34 cellular contexts compared by ENCODE assay signal in the genomic region with DNA sequence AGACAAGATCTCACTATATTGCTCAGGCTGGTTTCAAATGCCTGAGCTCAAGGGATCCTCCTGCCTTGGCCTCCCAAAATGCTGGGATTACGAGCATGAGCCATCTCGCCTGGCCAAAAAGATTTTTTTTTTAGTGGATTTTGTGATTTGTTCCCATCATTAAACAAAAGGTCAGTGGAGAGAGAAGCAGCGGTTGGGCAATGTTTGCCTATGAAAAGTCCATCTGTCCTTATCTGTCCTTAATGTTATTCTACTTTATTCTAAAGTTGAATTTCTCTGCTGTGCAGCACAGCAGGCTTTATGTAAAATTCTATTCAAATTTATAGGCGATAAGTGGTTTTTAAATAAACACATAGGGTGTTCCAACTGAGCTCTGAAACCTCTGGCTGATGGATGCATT. TPM values are rescaled to one million over a fixed set of nuclear protein-coding genes. Genes with fewer than 3 reads are reported as not detected.
"Had no signal": no experiment of that assay in that cellular context is flagged by ENCODE, and none has a peak within 500 bp of the region (broad histone marks: within the 10 kb centered on the region; RNA-seq: fewer than 3 reads in every experiment).

No MANE protein-coding gene starts in this region.

- H2AFZ ChIP-seq: hepatocyte had no signal

- H3K27me3 Mint-ChIP-seq: activated CD4-positive, alpha-beta memory T cell treated with anti-CD3 and anti-CD28 coated beads for 36 hours; activated CD4-positive, alpha-beta T cell treated with anti-CD3 and anti-CD28 coated beads for 36 hours; activated CD4-positive, alpha-beta T cell treated with anti-CD3 and anti-CD28 coated beads, Interleukin-2, amount 10 ng/mL, durations not matched to agents 24 days and 14 days; activated CD8-positive, alpha-beta memory T cell treated with anti-CD3 and anti-CD28 coated beads, Interleukin-2, amount 10 ng/mL, durations not matched to agents 7 days and 5 days; activated naive CD4-positive, alpha-beta T cell treated with anti-CD3 and anti-CD28 coated beads, Interleukin-2, amount 50 U/mL, for 24 hours; central memory CD8-positive, alpha-beta T cell had no signal

- H3K9me3 ChIP-seq: esophagus muscularis mucosa, gastroesophageal sphincter, heart right ventricle had no signal

- DNase-seq: activated CD4-positive, alpha-beta memory T cell treated with anti-CD3 and anti-CD28 coated beads for 36 hours; activated CD4-positive, alpha-beta T cell treated with anti-CD3 and anti-CD28 coated beads for 36 hours; activated CD4-positive, alpha-beta T cell treated with anti-CD3 and anti-CD28 coated beads, Interleukin-2, amount 10 ng/mL, durations not matched to agents 24 days and 14 days; activated CD4-positive, CD25-positive, alpha-beta regulatory T cell; activated CD4-positive, CD25-positive, alpha-beta regulatory T cell treated with anti-CD3 and anti-CD28 coated beads, Interleukin-2, amount 50 U/mL, for 72 hours; activated CD8-positive, alpha-beta memory T cell treated with anti-CD3 and anti-CD28 coated beads, Interleukin-2, amount 10 ng/mL, durations not matched to agents 7 days and 5 days; activated CD8-positive, alpha-beta memory T cell treated with anti-CD3 and anti-CD28 coated beads, Interleukin-2, amount 50 U/mL, for 4 hours; activated CD8-positive, alpha-beta T cell treated with anti-CD3 and anti-CD28 coated beads, Interleukin-2, amount 10 ng/mL, durations not matched to agents 7 days and 5 days; activated effector memory CD4-positive, alpha-beta T cell treated with anti-CD3 and anti-CD28 coated beads, Interleukin-2, amount 50 U/mL, for 16 hours; activated naive CD4-positive, alpha-beta T cell treated with anti-CD3 and anti-CD28 coated beads for 36 hours; activated T-cell treated with anti-CD3 and anti-CD28 coated beads, Interleukin-2, amount 50 U/mL, for 1 hour; activated T-cell treated with anti-CD3 and anti-CD28 coated beads, Interleukin-2, amount 50 U/mL, for 48 hours; amniotic stem cell; anterior cingulate cortex; brain microvascular endothelial cell; dermis blood vessel endothelial cell; effector CD4-positive, alpha-beta T cell; effector memory CD8-positive, alpha-beta T cell; erythroblast; foreskin melanocyte; heart right ventricle; T-helper 2 cell had no signal

- H3K36me3 ChIP-seq: brain microvascular endothelial cell, esophagus muscularis mucosa, gastroesophageal sphincter, heart right ventricle had no signal

- H3K4me3 Mint-ChIP-seq: activated CD4-positive, alpha-beta memory T cell treated with anti-CD3 and anti-CD28 coated beads for 36 hours; activated CD4-positive, alpha-beta T cell treated with anti-CD3 and anti-CD28 coated beads for 36 hours; activated CD4-positive, alpha-beta T cell treated with anti-CD3 and anti-CD28 coated beads, Interleukin-2, amount 10 ng/mL, durations not matched to agents 24 days and 14 days; activated CD8-positive, alpha-beta memory T cell treated with anti-CD3 and anti-CD28 coated beads, Interleukin-2, amount 10 ng/mL, durations not matched to agents 7 days and 5 days; activated CD8-positive, alpha-beta T cell treated with anti-CD3 and anti-CD28 coated beads, Interleukin-2, amount 10 ng/mL, durations not matched to agents 7 days and 5 days; activated naive CD4-positive, alpha-beta T cell treated with anti-CD3 and anti-CD28 coated beads for 36 hours; activated naive CD4-positive, alpha-beta T cell treated with anti-CD3 and anti-CD28 coated beads, Interleukin-2, amount 50 U/mL, for 24 hours; activated T-helper 1 cell treated with anti-CD3 and anti-CD28 coated beads, Interleukin-12 subunit alpha, Interleukin-12 subunit beta, Interleukin-2, Interleukin-4 antibody, amounts not matched to agents 30 ng/mL and 10 ng/mL and 1 ng/mL, durations not matched to agents 14 hours and 24 hours and 36 hours; central memory CD8-positive, alpha-beta T cell; effector memory CD8-positive, alpha-beta T cell had no signal

- H3K4me3 ChIP-seq: coronary artery, esophagus muscularis mucosa, gastroesophageal sphincter, heart right ventricle, hepatocyte had no signal

- H3K4me1 ChIP-seq: esophagus muscularis mucosa, gastroesophageal sphincter had no signal

- H3K36me3 Mint-ChIP-seq: activated CD4-positive, alpha-beta memory T cell treated with anti-CD3 and anti-CD28 coated beads for 36 hours; activated CD8-positive, alpha-beta memory T cell treated with anti-CD3 and anti-CD28 coated beads, Interleukin-2, amount 10 ng/mL, durations not matched to agents 7 days and 5 days; activated naive CD4-positive, alpha-beta T cell treated with anti-CD3 and anti-CD28 coated beads, Interleukin-2, amount 50 U/mL, for 24 hours had no signal

- H3K79me2 ChIP-seq: hepatocyte had no signal

- ATAC-seq: activated CD4-positive, alpha-beta T cell treated with anti-CD3 and anti-CD28 coated beads for 36 hours; activated CD8-positive, alpha-beta memory T cell treated with anti-CD3 and anti-CD28 coated beads, Interleukin-2, amount 10 ng/mL, durations not matched to agents 7 days and 5 days; activated CD8-positive, alpha-beta T cell treated with anti-CD3 and anti-CD28 coated beads, Interleukin-2, amount 10 ng/mL, durations not matched to agents 7 days and 5 days; effector memory CD8-positive, alpha-beta T cell; gastroesophageal sphincter; heart right ventricle had no signal

- H3K27ac ChIP-seq: brain microvascular endothelial cell, coronary artery, esophagus muscularis mucosa, gastroesophageal sphincter, heart right ventricle, hepatocyte had no signal

- H3K27me3 ChIP-seq: brain microvascular endothelial cell, esophagus muscularis mucosa, gastroesophageal sphincter, heart right ventricle, hepatocyte had no signal

- H3K4me1 Mint-ChIP-seq: activated CD4-positive, alpha-beta T cell treated with anti-CD3 and anti-CD28 coated beads for 36 hours; activated CD4-positive, alpha-beta T cell treated with anti-CD3 and anti-CD28 coated beads, Interleukin-2, amount 10 ng/mL, durations not matched to agents 24 days and 14 days; activated CD8-positive, alpha-beta memory T cell treated with anti-CD3 and anti-CD28 coated beads, Interleukin-2, amount 10 ng/mL, durations not matched to agents 7 days and 5 days; activated naive CD4-positive, alpha-beta T cell treated with anti-CD3 and anti-CD28 coated beads, Interleukin-2, amount 50 U/mL, for 24 hours; central memory CD8-positive, alpha-beta T cell had no signal

- H3K9me3 Mint-ChIP-seq: activated CD4-positive, alpha-beta memory T cell treated with anti-CD3 and anti-CD28 coated beads for 36 hours; activated CD4-positive, alpha-beta T cell treated with anti-CD3 and anti-CD28 coated beads, Interleukin-2, amount 10 ng/mL, durations not matched to agents 24 days and 14 days; activated naive CD4-positive, alpha-beta T cell treated with anti-CD3 and anti-CD28 coated beads for 36 hours; activated naive CD4-positive, alpha-beta T cell treated with anti-CD3 and anti-CD28 coated beads, Interleukin-2, amount 50 U/mL, for 24 hours; activated T-helper 1 cell treated with anti-CD3 and anti-CD28 coated beads, Interleukin-12 subunit alpha, Interleukin-12 subunit beta, Interleukin-2, Interleukin-4 antibody, amounts not matched to agents 30 ng/mL and 10 ng/mL and 1 ng/mL, durations not matched to agents 14 hours and 24 hours and 36 hours; activated T-helper 2 cell treated with anti-CD3 and anti-CD28 coated beads, Interferon-gamma antibody, Interleukin-2, Interleukin-4, amounts not matched to agents 10 μg/mL and 5 μg/mL and 100 μg/mL, durations not matched to agents 14 hours and 24 hours and 36 hours; central memory CD8-positive, alpha-beta T cell; effector memory CD8-positive, alpha-beta T cell had no signal

- H3K27ac Mint-ChIP-seq: activated CD4-positive, alpha-beta memory T cell treated with anti-CD3 and anti-CD28 coated beads for 36 hours; activated CD4-positive, alpha-beta T cell treated with anti-CD3 and anti-CD28 coated beads for 36 hours; activated CD4-positive, alpha-beta T cell treated with anti-CD3 and anti-CD28 coated beads, Interleukin-2, amount 10 ng/mL, durations not matched to agents 24 days and 14 days; activated CD8-positive, alpha-beta memory T cell treated with anti-CD3 and anti-CD28 coated beads, Interleukin-2, amount 10 ng/mL, durations not matched to agents 7 days and 5 days; activated CD8-positive, alpha-beta T cell treated with anti-CD3 and anti-CD28 coated beads, Interleukin-2, amount 10 ng/mL, durations not matched to agents 7 days and 5 days; activated naive CD4-positive, alpha-beta T cell treated with anti-CD3 and anti-CD28 coated beads for 36 hours; activated naive CD4-positive, alpha-beta T cell treated with anti-CD3 and anti-CD28 coated beads, Interleukin-2, amount 50 U/mL, for 24 hours; activated T-helper 1 cell treated with anti-CD3 and anti-CD28 coated beads, Interleukin-12 subunit alpha, Interleukin-12 subunit beta, Interleukin-2, Interleukin-4 antibody, amounts not matched to agents 30 ng/mL and 10 ng/mL and 1 ng/mL, durations not matched to agents 14 hours and 24 hours and 36 hours; activated T-helper 2 cell treated with anti-CD3 and anti-CD28 coated beads, Interferon-gamma antibody, Interleukin-2, Interleukin-4, amounts not matched to agents 10 μg/mL and 5 μg/mL and 100 μg/mL, durations not matched to agents 14 hours and 24 hours and 36 hours; effector memory CD8-positive, alpha-beta T cell had no signal

- H3K4me2 ChIP-seq: hepatocyte had no signal

RNA-seq across cellular contexts. Expression of gene HCAR2, which starts 18.9 kb away (rescaled TPM):
- total RNA-seq: activated CD4-positive, alpha-beta memory T cell treated with anti-CD3 and anti-CD28 coated beads for 36 hours; activated CD4-positive, alpha-beta T cell treated with anti-CD3 and anti-CD28 coated beads for 36 hours; activated CD8-positive, alpha-beta memory T cell treated with anti-CD3 and anti-CD28 coated beads for 36 hours; activated CD8-positive, alpha-beta memory T cell treated with anti-CD3 and anti-CD28 coated beads, Interleukin-2, amount 10 ng/mL, durations not matched to agents 7 days and 5 days; activated CD8-positive, alpha-beta T cell treated with anti-CD3 and anti-CD28 coated beads, Interleukin-2, amount 10 ng/mL, durations not matched to agents 7 days and 5 days; activated naive CD4-positive, alpha-beta T cell treated with anti-CD3 and anti-CD28 coated beads for 36 hours; astrocyte; dermis blood vessel endothelial cell; esophagus muscularis mucosa; glomerular endothelial cell had no signal

RNA-seq across cellular contexts. Expression of gene HCAR3, which starts 32.3 kb away (rescaled TPM):
- total RNA-seq: activated CD8-positive, alpha-beta memory T cell treated with anti-CD3 and anti-CD28 coated beads for 36 hours; activated CD8-positive, alpha-beta T cell treated with anti-CD3 and anti-CD28 coated beads, Interleukin-2, amount 10 ng/mL, durations not matched to agents 7 days and 5 days; activated naive CD4-positive, alpha-beta T cell treated with anti-CD3 and anti-CD28 coated beads for 36 hours; astrocyte; dermis blood vessel endothelial cell; gastroesophageal sphincter; glomerular endothelial cell had no signal

RNA-seq across cellular contexts. Expression of gene HCAR1, which starts 46.3 kb away (rescaled TPM):
- total RNA-seq: astrocyte, cardiac septum, dermis blood vessel endothelial cell had no signal
